ENCODE assay signal across 14 cellular contexts in the genomic region with DNA sequence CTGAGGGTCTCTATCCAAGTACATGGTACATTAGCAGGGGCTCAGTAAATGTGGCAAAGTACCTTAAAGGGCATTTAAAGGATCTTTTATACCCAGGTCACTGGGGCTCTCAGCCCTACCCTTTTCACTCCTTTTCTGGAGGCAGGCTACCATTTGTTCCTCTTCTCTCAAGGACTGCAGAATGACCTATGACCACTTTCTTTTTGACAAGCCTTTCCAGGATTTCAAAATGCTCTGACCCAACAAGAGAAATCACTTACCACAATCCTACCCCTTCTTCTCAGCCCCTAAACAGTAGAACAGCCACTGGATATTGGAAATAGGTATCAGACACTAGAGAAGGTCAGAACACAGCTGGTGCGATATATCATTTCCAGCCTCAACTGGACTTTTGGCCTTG.
A peak's percentile ranks its signal among the peaks of the same experiment; 100 is the strongest.
DNase-seq lines count a peak whose midpoint lies in the region; ATAC-seq, FAIRE-seq and TF ChIP-seq lines count a peak whose summit lies in the region.
"Had no signal": no experiment of that assay in that cellular context is flagged by ENCODE, and none has a peak within 500 bp of the region (broad histone marks: within the 10 kb centered on the region; RNA-seq: fewer than 3 reads in every experiment).

No MANE protein-coding gene starts in this region.

- DNase-seq in A549 (ENCODE audit: low read depth in 1 of 2, low spot score in 1 of 2), result no peak
- DNase-seq in epithelial cell of prostate (ENCODE audit: low read depth, low spot score), result no peak
- no peak for DNase-seq in gastrocnemius medialis
- no peak for DNase-seq in SHP77 (lab: John Stamatoyannopoulos, UW)
- DNase-seq in AG08396 (ENCODE audit: low spot score), result no peak
- no peak for DNase-seq in COLO829 (ENCODE audit: low spot score)
- DNase-seq in CD8-positive, alpha-beta T cell, result no peak
- DNase-seq: activated CD4-positive, alpha-beta T cell treated with anti-CD3 and anti-CD28 coated beads, Interleukin-2, amount 10 ng/mL, durations not matched to agents 24 days and 14 days; activated effector memory CD4-positive, alpha-beta T cell treated with anti-CD3 and anti-CD28 coated beads, Interleukin-2, amount 50 U/mL, for 16 hours; NCI-H2081 had no signal

- TF ChIP-seq CTCF in A549 (IDR thresholded peaks at IDR 0.05) (no peak), OCI-LY3 (IDR thresholded peaks at IDR 0.05; ENCODE audit: low read depth, low read length) (no peak), gastrocnemius medialis (IDR thresholded peaks at IDR 0.05 in 4 of 5, conservative IDR thresholded peaks at IDR 0.05 in 1 of 5) (no peak)
- no peak for TF ChIP-seq CTCF in CD8-positive, alpha-beta T cell (IDR thresholded peaks at IDR 0.05)

- POLR2A ChIA-PET in A549 (lab: Yijun Ruan, JAX), result interaction anchor here (1.5 to 2.2 kb wide), 2 partner anchors 1204 to 1211 kb away, joined by 8 to 17 read pairs; partner anchors contain the start of gene BCL6
- POLR2A ChIA-PET in CD8-positive, alpha-beta T cell (lab: Charles Lee), result no interaction called here

- H3K36me3 ChIP-seq in OCI-LY3 (replicated peaks; ENCODE audit: low read depth, low read length) (peaks cover 28% of the 10 kb centered on the region), gastrocnemius medialis (no peaks in the 10 kb centered on the region)
- no peaks in the 10 kb centered on the region for H3K36me3 ChIP-seq in CD8-positive, alpha-beta T cell (ENCODE audit: insufficient read depth, low read length)

- peak overlapping the region; percentile 93 to 98 for H3K27ac ChIP-seq in A549
- H3K27ac ChIP-seq in OCI-LY3 (ENCODE audit: low read length), result peak overlapping the region; percentile 97
- H3K27ac ChIP-seq in epithelial cell of prostate, result peak overlapping the region; percentile 90
- H3K27ac ChIP-seq in gastrocnemius medialis, result peak overlapping the region; percentile 92 to 98 (median 98)
- no peak overlapping the region for H3K27ac ChIP-seq in CD8-positive, alpha-beta T cell (ENCODE audit: low read depth, low read length)
- H3K27ac ChIP-seq: KMS-11 had no signal

- no peaks in the 10 kb centered on the region for H3K9me3 Mint-ChIP-seq in CD8-positive, alpha-beta T cell
- H3K9me3 Mint-ChIP-seq: activated CD4-positive, alpha-beta T cell treated with anti-CD3 and anti-CD28 coated beads, Interleukin-2, amount 10 ng/mL, durations not matched to agents 24 days and 14 days had no signal

- in situ Hi-C loops in gastrocnemius medialis (cut with MboI; ENCODE audit: low sequenced_read_pairs in 4 of 4), result loop anchor here (5.0 to 25.0 kb wide), 11 partner anchors 195 to 1215 kb away; partner anchors contain the start of genes BCL6 (in 2 of the 4) and LPP (in 1 of the 4)

- H3K9me3 ChIP-seq in A549 (no peaks in the 10 kb centered on the region), OCI-LY3 (ENCODE audit: insufficient read depth, low read length) (no peaks in the 10 kb centered on the region), gastrocnemius medialis (no peaks in the 10 kb centered on the region)
- H3K9me3 ChIP-seq in CD8-positive, alpha-beta T cell (ENCODE audit: low read length), result no peaks in the 10 kb centered on the region

- H3K4me3 ChIP-seq in A549, result no peak overlapping the region
- H3K4me3 ChIP-seq in OCI-LY3 (ENCODE audit: low read length), result no peak overlapping the region
- no peak overlapping the region for H3K4me3 ChIP-seq in gastrocnemius medialis
- H3K4me3 ChIP-seq in CD8-positive, alpha-beta T cell (ENCODE audit: low read depth, low read length), result no peak overlapping the region

- 0 out of 2 replicates have a peak, but pooled peaks cover 3% of the 10 kb centered on the region for H3K79me2 ChIP-seq in OCI-LY3 (ENCODE audit: low read length)

- ATAC-seq in A549, result no peak
- no peak for ATAC-seq in gastrocnemius medialis
- no peak for ATAC-seq in CD8-positive, alpha-beta T cell

- intact Hi-C loops in gastrocnemius medialis (cut with DNase I; ENCODE audit: low total_unique reads), result loop anchor here (5.0 kb wide), 5 partner anchors 168 to 913 kb away; no protein-coding TSS in a partner anchor
- intact Hi-C loops in CD8-positive, alpha-beta T cell (cut with DNase I, micrococcal nuclease), result loop anchor here in 1 of 2 experiments (5.0 kb wide), 1 partner anchor 1633 kb away; no protein-coding TSS in a partner anchor

- H3K4me2 ChIP-seq in A549, result peak overlapping the region; percentile 63
- H3K4me2 ChIP-seq in OCI-LY3 (ENCODE audit: low read length), result peak overlapping the region; percentile 84; the same call in 1 of the 2 replicates
- H3K4me2 ChIP-seq: KMS-11 had no signal

- TF ChIP-seq EP300 in A549 (IDR thresholded peaks at IDR 0.05), result no peak

- no peak overlapping the region for H2AFZ ChIP-seq in OCI-LY3 (ENCODE audit: low read depth, low read length)

- no peak for TF ChIP-seq POLR2A in A549 (IDR thresholded peaks at IDR 0.05; ENCODE audit: low read length)
- no peak for TF ChIP-seq POLR2A in gastrocnemius medialis (IDR thresholded peaks at IDR 0.05)

- no peak for FAIRE-seq in A549 (lab: Jason Lieb, UNC)
- FAIRE-seq: G401.6, GM18507 had no signal

- H3K27me3 Mint-ChIP-seq in CD8-positive, alpha-beta T cell (ENCODE audit: low read depth), result peaks cover 11% of the 10 kb centered on the region

- TF ChIP-seq RAD21 in A549 (conservative IDR thresholded peaks at IDR 0.05 in 1 of 2, IDR thresholded peaks at IDR 0.05 in 1 of 2), result no peak

- no peaks in the 10 kb centered on the region for H4K20me1 ChIP-seq in OCI-LY3 (ENCODE audit: insufficient read depth, low read length)

- H3K4me3 Mint-ChIP-seq in CD8-positive, alpha-beta T cell, result no peak overlapping the region
- H3K4me3 Mint-ChIP-seq: activated CD4-positive, alpha-beta T cell treated with anti-CD3 and anti-CD28 coated beads, Interleukin-2, amount 10 ng/mL, durations not matched to agents 24 days and 14 days had no signal

- CTCF ChIA-PET in A549 (lab: Yijun Ruan, JAX), result interaction anchor here (0.7 to 8.4 kb wide), 3 partner anchors 89 to 1211 kb away, joined by 3 to 221 read pairs (median 3); no protein-coding TSS in a partner anchor
- CTCF ChIA-PET in CD8-positive, alpha-beta T cell (lab: Charles Lee), result interaction anchor here (14.3 kb wide), 1 partner anchor 1213 kb away, joined by 425 read pairs; no protein-coding TSS in a partner anchor

- no peaks in the 10 kb centered on the region for H3K36me3 Mint-ChIP-seq in CD8-positive, alpha-beta T cell

- WGBS in A549 (ENCODE audit: missing lambda C conversion rate), result 93% methylated on average over 1 of the region's 1 CpG

- no peaks in the 10 kb centered on the region for H3K4me1 Mint-ChIP-seq in CD8-positive, alpha-beta T cell (ENCODE audit: low read depth)

- H3K4me1 ChIP-seq in A549 (peaks cover 46% of the 10 kb centered on the region), OCI-LY3 (ENCODE audit: low read length) (peaks cover 94% of the 10 kb centered on the region), gastrocnemius medialis (peaks cover 51 to 53% of the 10 kb centered on the region in 2 donors)
- H3K4me1 ChIP-seq in CD8-positive, alpha-beta T cell (ENCODE audit: insufficient read depth, low read length), result peaks cover 3% of the 10 kb centered on the region

- no peaks in the 10 kb centered on the region for H3K27me3 ChIP-seq in OCI-LY3 (ENCODE audit: low read depth, low read length)
- H3K27me3 ChIP-seq in gastrocnemius medialis, result no peaks in the 10 kb centered on the region
- peaks cover 7% of the 10 kb centered on the region for H3K27me3 ChIP-seq in CD8-positive, alpha-beta T cell (ENCODE audit: insufficient read depth, low read length)

- peak overlapping the region; percentile 96; the same call in 1 of the 2 replicates for H3K9ac ChIP-seq in OCI-LY3 (ENCODE audit: low read length)
- H3K9ac ChIP-seq: KMS-11 had no signal

- H3K27ac Mint-ChIP-seq in CD8-positive, alpha-beta T cell, result no peak overlapping the region
- H3K27ac Mint-ChIP-seq: activated CD4-positive, alpha-beta T cell treated with anti-CD3 and anti-CD28 coated beads, Interleukin-2, amount 10 ng/mL, durations not matched to agents 24 days and 14 days had no signal

TF ChIP-seq in A549, 52 proteins besides CTCF, POLR2A, EP300 and RAD21 (continues in another document):
- no peak for TF ChIP-seq NFE2L2 (conservative IDR thresholded peaks at IDR 0.05; ENCODE audit: low read length)
- TF ChIP-seq, protein P1, sequence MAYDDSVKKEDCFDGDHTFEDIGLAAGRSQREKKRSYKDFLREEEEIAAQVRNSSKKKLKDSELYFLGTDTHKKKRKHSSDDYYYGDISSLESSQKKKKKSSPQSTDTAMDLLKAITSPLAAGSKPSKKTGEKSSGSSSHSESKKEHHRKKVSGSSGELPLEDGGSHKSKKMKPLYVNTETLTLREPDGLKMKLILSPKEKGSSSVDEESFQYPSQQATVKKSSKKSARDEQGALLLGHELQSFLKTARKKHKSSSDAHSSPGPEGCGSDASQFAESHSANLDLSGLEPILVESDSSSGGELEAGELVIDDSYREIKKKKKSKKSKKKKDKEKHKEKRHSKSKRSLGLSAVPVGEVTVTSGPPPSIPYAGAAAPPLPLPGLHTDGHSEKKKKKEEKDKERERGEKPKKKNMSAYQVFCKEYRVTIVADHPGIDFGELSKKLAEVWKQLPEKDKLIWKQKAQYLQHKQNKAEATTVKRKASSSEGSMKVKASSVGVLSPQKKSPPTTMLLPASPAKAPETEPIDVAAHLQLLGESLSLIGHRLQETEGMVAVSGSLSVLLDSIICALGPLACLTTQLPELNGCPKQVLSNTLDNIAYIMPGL (CRISPR knock-in tag; IDR thresholded peaks at IDR 0.05; ENCODE audit: borderline replicate concordance), result no peak
- TF ChIP-seq ZC3H11A (IDR thresholded peaks at IDR 0.05), result no peak
- TF ChIP-seq CHD4 (IDR thresholded peaks at IDR 0.05; ENCODE audit: borderline replicate concordance), result no peak
- TF ChIP-seq PHF8 (IDR thresholded peaks at IDR 0.05; ENCODE audit: borderline replicate concordance, low read depth), result no peak
- TF ChIP-seq TP53 (CRISPR knock-in tag; IDR thresholded peaks at IDR 0.05), result no peak
- TF ChIP-seq ELK1 (IDR thresholded peaks at IDR 0.05; ENCODE audit: low read depth, low read length), result no peak
- TF ChIP-seq JUNB (IDR thresholded peaks at IDR 0.05), result no peak
- TF ChIP-seq BHLHE40 (IDR thresholded peaks at IDR 0.05; ENCODE audit: low read depth, low read length), result no peak
- TF ChIP-seq ZNF302 (CRISPR knock-in tag; IDR thresholded peaks at IDR 0.05), result no peak
